In the genomic region with DNA sequence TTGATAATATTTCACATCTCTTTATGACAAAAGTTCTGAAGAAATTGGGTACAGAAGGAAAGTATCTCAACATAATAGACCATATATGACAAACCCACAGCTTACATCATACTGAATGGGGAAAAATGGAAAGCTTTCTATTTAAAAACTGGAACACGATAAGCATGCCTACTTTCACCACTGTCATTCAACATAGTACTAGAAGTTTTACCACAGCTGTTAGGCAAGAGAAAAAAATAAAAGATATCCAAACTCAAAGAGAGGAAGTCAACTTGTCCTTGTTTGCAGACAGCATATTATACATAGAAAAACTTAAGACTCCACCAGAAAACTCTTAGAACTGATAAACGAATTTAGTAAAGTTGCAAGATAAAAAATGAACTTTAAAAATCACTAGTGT, we compare ENCODE assay signal across 14 cellular contexts. TPM values are rescaled to one million over a fixed set of nuclear protein-coding genes. Genes with fewer than 3 reads are reported as not detected.
DNase-seq lines count a peak whose midpoint lies in the region; ATAC-seq lines count a peak whose summit lies in the region.
"Had no signal": no experiment of that assay in that cellular context is flagged by ENCODE, and none has a peak within 500 bp of the region (broad histone marks: within the 10 kb centered on the region; RNA-seq: fewer than 3 reads in every experiment).

No MANE protein-coding gene starts in this region.

- DNase-seq in SIG-M5 treated with dmso at 0.1 percent for 504 hours (lab: John Stamatoyannopoulos, UW; ENCODE audit: unreplicated experiment), result peak; percentile 46
- DNase-seq in SIG-M5 (lab: John Stamatoyannopoulos, UW), result no peak
- peak; percentile 30 for DNase-seq in LHCN-M2 (ENCODE audit: low read depth)
- peak; percentile 66 for DNase-seq in OCI-M1 (lab: John Stamatoyannopoulos, UW)
- DNase-seq in myocyte (ENCODE audit: low read depth), result peak; percentile 40
- DNase-seq in pons (ENCODE audit: low spot score), result no peak
- DNase-seq in NCI-H2171 (lab: John Stamatoyannopoulos, UW), result no peak
- DNase-seq: Caco-2; CD8-positive, alpha-beta memory T cell; DND-41; GDM1; HCEC 1CT; HFFc6 had no signal

- no peak for ATAC-seq in GM21447 (IDR thresholded peaks at IDR 0.05; ENCODE audit: unreplicated experiment)

RNA-seq across cellular contexts. Expression of a gene that starts 40.3 kb away (rescaled TPM):
- total RNA-seq in LHCN-M2 (2014; rRNA removed) (61.0 and 69.6 TPM in 2 replicates), myocyte (67.3 and 85.4 TPM in 2 replicates)
- polyA plus RNA-seq in LHCN-M2 (2012), result 32.6 TPM
- 34.7 TPM for polyA plus RNA-seq in myocyte (2012)

RNA-seq across cellular contexts. Expression of a gene that starts 55.0 kb away (rescaled TPM):
- total RNA-seq in LHCN-M2 (2014; rRNA removed), result 26.3 and 27.7 TPM in 2 replicates
- 12.1 TPM for polyA plus RNA-seq in LHCN-M2 (2012)
- total RNA-seq in myocyte, result 25.2 and 34.6 TPM in 2 replicates
- 18.4 TPM for polyA plus RNA-seq in myocyte (2012)

Comparison
In these comparisons a context has a peak if more than half of its experiments do, and no peak if none do; other contexts are left out.
1. DNase-seq: peak in SIG-M5 treated with dmso at 0.1 percent for 504 hours (single experiment), LHCN-M2 (single experiment), OCI-M1 (single experiment) and myocyte (single experiment); none in SIG-M5 (single experiment), pons (single experiment) and NCI-H2171 (single experiment).